ENCODE assay signal across 8 cellular contexts in the genomic region with DNA sequence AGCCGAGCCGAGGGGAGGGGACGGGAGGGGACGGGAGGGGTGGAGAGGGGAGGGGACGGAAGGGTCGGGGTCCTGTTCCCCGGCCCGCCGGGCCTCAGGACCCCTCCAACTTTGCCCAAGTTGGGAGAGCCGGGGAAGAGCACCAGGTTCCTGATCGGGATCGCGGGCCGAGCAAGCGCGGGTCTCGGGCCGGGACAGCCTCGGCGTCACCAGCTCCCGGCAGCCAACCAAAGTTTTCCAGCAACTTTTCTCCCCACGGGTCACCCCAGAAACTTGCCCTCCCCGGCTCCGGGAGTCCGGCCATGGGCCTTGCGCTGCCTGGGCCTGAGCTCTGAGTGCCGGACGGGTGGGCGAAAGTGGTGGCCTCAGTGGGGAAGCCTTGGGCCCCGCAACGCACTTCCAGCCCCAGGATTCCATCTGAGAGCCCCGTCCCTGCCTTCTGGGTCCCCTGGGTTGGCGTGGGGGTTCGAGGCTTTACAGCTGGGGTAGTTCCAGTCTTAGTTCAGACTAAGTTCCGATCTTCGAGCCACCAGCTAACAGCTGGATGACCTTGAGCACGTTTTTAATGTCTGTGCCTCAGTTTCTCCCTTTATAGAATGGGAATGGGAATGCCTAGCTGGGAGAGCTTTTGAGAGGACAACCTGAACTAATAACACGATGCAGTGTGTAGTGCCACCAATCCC. TPM values are rescaled to one million over a fixed set of nuclear protein-coding genes. Genes with fewer than 3 reads are reported as not detected.
DNase-seq lines count a peak whose midpoint lies in the region; ATAC-seq and TF ChIP-seq lines count a peak whose summit lies in the region.

No MANE protein-coding gene starts in this region.

- TF ChIP-seq POLR2A in sigmoid colon (IDR thresholded peaks at IDR 0.05): no peak

- H3K27ac ChIP-seq in CD4-positive, alpha-beta memory T cell (ENCODE audit: low read depth, low read length): peak overlapping the region; percentile 96
- peak overlapping the region; percentile 94 to 99 (median 96) for H3K27ac ChIP-seq in sigmoid colon

- H3K27me3 Mint-ChIP-seq in CD4-positive, alpha-beta memory T cell: peaks cover 0 to 2% of the 10 kb centered on the region in 2 donors
- H3K27me3 Mint-ChIP-seq in activated naive CD4-positive, alpha-beta T cell treated with anti-CD3 and anti-CD28 coated beads, Interleukin-2, amount 10 ng/mL, durations not matched to agents 7 days and 5 days: no peaks in the 10 kb centered on the region

- H3K27me3 ChIP-seq in CD4-positive, alpha-beta memory T cell (ENCODE audit: insufficient read depth, low read length): no peaks in the 10 kb centered on the region
- no peaks in the 10 kb centered on the region for H3K27me3 ChIP-seq in sigmoid colon

- H3K9me3 Mint-ChIP-seq in CD4-positive, alpha-beta memory T cell: peaks cover 0 to 2% (median 0%) of the 10 kb centered on the region in 8 donors
- no peaks in the 10 kb centered on the region for H3K9me3 Mint-ChIP-seq in activated naive CD4-positive, alpha-beta T cell treated with anti-CD3 and anti-CD28 coated beads, Interleukin-2, amount 10 ng/mL, durations not matched to agents 7 days and 5 days

- peaks cover 25% of the 10 kb centered on the region for H3K36me3 ChIP-seq in CD4-positive, alpha-beta memory T cell (ENCODE audit: insufficient read depth, low read length)
- peaks cover 0 to 10% (median 0%) of the 10 kb centered on the region in 4 donors for H3K36me3 ChIP-seq in sigmoid colon

- no peak for TF ChIP-seq EP300 in sigmoid colon (IDR thresholded peaks at IDR 0.05)

- peaks cover 29 to 65% (median 41%) of the 10 kb centered on the region in 4 donors for H3K4me1 Mint-ChIP-seq in CD4-positive, alpha-beta memory T cell
- H3K4me1 Mint-ChIP-seq in activated naive CD4-positive, alpha-beta T cell treated with anti-CD3 and anti-CD28 coated beads, Interleukin-2, amount 10 ng/mL, durations not matched to agents 7 days and 5 days: peaks cover 57% of the 10 kb centered on the region

- no peaks in the 10 kb centered on the region for H3K9me3 ChIP-seq in CD4-positive, alpha-beta memory T cell (ENCODE audit: control insufficient read depth in 1 of 2, low read length in 2 of 2)
- no peaks in the 10 kb centered on the region for H3K9me3 ChIP-seq in sigmoid colon

- POLR2A ChIA-PET in CD4-positive, alpha-beta memory T cell (lab: Charles Lee; ENCODE audit: partially characterized antibody): interaction anchor here (0.6 to 10.8 kb wide), 19 partner anchors 8 to 1730 kb away, joined by 3 to 229 read pairs (median 4); a partner anchor contains a TSS

- CTCF ChIA-PET in CD4-positive, alpha-beta memory T cell (lab: Charles Lee; ENCODE audit: partially characterized antibody): interaction anchor here (1.5 to 10.6 kb wide), 4 partner anchors 11 to 40 kb away, joined by 5 to 219 read pairs (median 57); a partner anchor contains a TSS
- CTCF ChIA-PET in activated naive CD4-positive, alpha-beta T cell treated with anti-CD3 and anti-CD28 coated beads, Interleukin-2, amount 10 ng/mL, durations not matched to agents 7 days and 5 days (lab: Charles Lee): interaction anchor here (1.1 to 8.4 kb wide), 6 partner anchors 9 to 333 kb away, joined by 4 to 78 read pairs (median 4); a partner anchor contains a TSS

- H3K27ac Mint-ChIP-seq in CD4-positive, alpha-beta memory T cell: peak overlapping the region; percentile 97 to 100 (median 99)
- H3K27ac Mint-ChIP-seq in activated naive CD4-positive, alpha-beta T cell treated with anti-CD3 and anti-CD28 coated beads, Interleukin-2, amount 10 ng/mL, durations not matched to agents 7 days and 5 days: peak overlapping the region; percentile 88

- peaks cover 40% of the 10 kb centered on the region for H3K4me1 ChIP-seq in CD4-positive, alpha-beta memory T cell (ENCODE audit: insufficient read depth, low read length)
- H3K4me1 ChIP-seq in sigmoid colon: peaks cover 0 to 87% (median 83%) of the 10 kb centered on the region in 4 donors

- H3K4me3 ChIP-seq in CD4-positive, alpha-beta memory T cell (ENCODE audit: low read length in 2 of 2): peak overlapping the region; percentile 85 to 96
- H3K4me3 ChIP-seq in sigmoid colon: peak overlapping the region; percentile 77 to 93 (median 81)

- ATAC-seq in HG03280 (IDR thresholded peaks at IDR 0.05; ENCODE audit: unreplicated experiment) (peak; percentile 2), left ventricle myocardium superior (peak; percentile 3), HG02623 (IDR thresholded peaks at IDR 0.05; ENCODE audit: unreplicated experiment) (no peak)

- peaks cover 32 to 55% of the 10 kb centered on the region in 2 donors for H3K36me3 Mint-ChIP-seq in CD4-positive, alpha-beta memory T cell
- peaks cover 45% of the 10 kb centered on the region for H3K36me3 Mint-ChIP-seq in activated naive CD4-positive, alpha-beta T cell treated with anti-CD3 and anti-CD28 coated beads, Interleukin-2, amount 10 ng/mL, durations not matched to agents 7 days and 5 days

- peak overlapping the region; percentile 95 to 99 (median 97) for H3K4me3 Mint-ChIP-seq in CD4-positive, alpha-beta memory T cell
- peak overlapping the region; percentile 97 for H3K4me3 Mint-ChIP-seq in activated naive CD4-positive, alpha-beta T cell treated with anti-CD3 and anti-CD28 coated beads, Interleukin-2, amount 10 ng/mL, durations not matched to agents 7 days and 5 days

- 0 to 2% methylated on average over 38 of the region's 38 CpGs for WGBS in sigmoid colon, 2 donors

- TF ChIP-seq CTCF in sigmoid colon (IDR thresholded peaks at IDR 0.05): no peak

- intact Hi-C loops in CD4-positive, alpha-beta memory T cell (cut with micrococcal nuclease): loop anchor here (1.0 to 5.0 kb wide), 5 partner anchors 39 to 1517 kb away; a partner anchor contains a TSS
- intact Hi-C loops in left ventricle myocardium superior (cut with micrococcal nuclease): no loop called here
- intact Hi-C loops in sigmoid colon (cut with DNase I): loop anchor here (10.0 kb wide), 1 partner anchor 530 kb away; a partner anchor contains a TSS

- peak in 1 of 5 donors; percentile 40 for DNase-seq in CD4-positive, alpha-beta memory T cell
- no peak for DNase-seq in activated naive CD4-positive, alpha-beta T cell treated with anti-CD3 and anti-CD28 coated beads, Interleukin-2, amount 10 ng/mL, durations not matched to agents 7 days and 5 days
- peak; percentile 66 for DNase-seq in left ventricle myocardium superior
- DNase-seq in sigmoid colon: peak; percentile 83
- DNase-seq in NCI-H2029 (lab: John Stamatoyannopoulos, UW): no peak
- DNase-seq in GOT3 (lab: John Stamatoyannopoulos, UW): no peak

RNA-seq across cellular contexts. Expression of a gene that starts 0.5 kb away (rescaled TPM):
- total RNA-seq in CD4-positive, alpha-beta memory T cell: 10 to 100 TPM; 54.6 to 60.7 TPM
- 10 to 100 TPM; 10.6 to 19.9 TPM for polyA plus RNA-seq in CD4-positive, alpha-beta memory T cell
- total RNA-seq in left ventricle myocardium superior (4.3 TPM), sigmoid colon (10 to 100 TPM in 1 of 4 donors, 1 to 10 TPM in 3; 7.4 to 25.8 (median 8.5) TPM)
- polyA plus RNA-seq in sigmoid colon: 10 to 100 TPM; 14.4 to 72.4 (median 15.3) TPM

RNA-seq across cellular contexts. Expression of a gene that starts 39.7 kb away (rescaled TPM):
- total RNA-seq in CD4-positive, alpha-beta memory T cell: 10 to 100 TPM; 97.9 to 98.2 TPM
- 100 to 1,000 TPM; 132 to 221 TPM for polyA plus RNA-seq in CD4-positive, alpha-beta memory T cell
- total RNA-seq in left ventricle myocardium superior (35.7 TPM), sigmoid colon (10 to 100 TPM; 64.0 to 84.5 (median 79.9) TPM)
- polyA plus RNA-seq in sigmoid colon: 10 to 100 TPM; 43.0 to 51.6 (median 50.5) TPM

Comparison
In these comparisons a context has a peak if more than half of its experiments do, and no peak if none do; other contexts are left out.
1. DNase-seq: peak in left ventricle myocardium superior (single experiment) and sigmoid colon (single experiment); none in activated naive CD4-positive, alpha-beta T cell treated with anti-CD3 and anti-CD28 coated beads, Interleukin-2, amount 10 ng/mL, durations not matched to agents 7 days and 5 days (single experiment), NCI-H2029 (single experiment) and GOT3 (single experiment).